9 cellular contexts compared by ENCODE assay signal in genomic region chr3:57006949-57007419, GRCh38. TPM values are rescaled to one million over a fixed set of nuclear protein-coding genes. Genes with fewer than 3 reads are reported as not detected.
DNase-seq lines count a peak whose midpoint lies in the region; ATAC-seq and TF ChIP-seq lines count a peak whose summit lies in the region.
"Had no signal": no experiment of that assay in that cellular context is flagged by ENCODE, and none has a peak within 500 bp of the region (broad histone marks: within the 10 kb centered on the region; RNA-seq: fewer than 3 reads in every experiment).

No MANE protein-coding gene starts in this region.

- DNase-seq in BJ (ENCODE audit: low read depth) (no peak), M059J (ENCODE audit: low read depth) (peak; percentile 53), epithelial cell of esophagus (ENCODE audit: low read depth) (peak; percentile 100), osteocyte (ENCODE audit: extremely low spot score, unreplicated experiment) (no peak), globus pallidus (ENCODE audit: low spot score) (no peak), DMS79 treated with DMSO at 0.1 percent for 48 hours (lab: John Stamatoyannopoulos, UW) (no peak)
- DNase-seq in activated effector memory CD4-positive, alpha-beta T cell treated with Interleukin-2 at 50 U/mL for 16 hours: no peak
- no peak for DNase-seq in effector memory CD8-positive, alpha-beta T cell

- H3K27me3 Mint-ChIP-seq in osteocyte (ENCODE audit: unreplicated experiment): no peaks in the 10 kb centered on the region
- peaks cover 36 to 48% of the 10 kb centered on the region in 2 donors for H3K27me3 Mint-ChIP-seq in effector memory CD8-positive, alpha-beta T cell

- H3K4me3 ChIP-seq in BJ (ENCODE audit: low read depth, low read length): no peak overlapping the region
- H3K4me3 ChIP-seq in epithelial cell of esophagus (ENCODE audit: low read length): no peak overlapping the region
- H3K4me3 ChIP-seq: SK-N-MC had no signal

- H3K36me3 Mint-ChIP-seq in osteocyte (ENCODE audit: unreplicated experiment): no peaks in the 10 kb centered on the region
- peaks cover 3% of the 10 kb centered on the region for H3K36me3 Mint-ChIP-seq in effector memory CD8-positive, alpha-beta T cell (ENCODE audit: insufficient read depth)

- ATAC-seq in effector memory CD8-positive, alpha-beta T cell (replicated peaks): no peak

- CTCF ChIA-PET in BJ (lab: Yijun Ruan, JAX): interaction anchor here (2.5 to 7.4 kb wide), 2 partner anchors 10 to 18 kb away, joined by 13 to 53 read pairs; no protein-coding TSS in a partner anchor

- H3K4me1 Mint-ChIP-seq in osteocyte (ENCODE audit: unreplicated experiment): peaks cover 25% of the 10 kb centered on the region
- peaks cover 0 to 5% of the 10 kb centered on the region in 2 donors for H3K4me1 Mint-ChIP-seq in effector memory CD8-positive, alpha-beta T cell (ENCODE audit: low read depth in 2 of 2)

- TF ChIP-seq CTCF in BJ (IDR thresholded peaks at IDR 0.05; ENCODE audit: insufficient read depth, low read depth, low read length) (peak; percentile 30; the same call in 1 of the 2 replicates), epithelial cell of esophagus (IDR thresholded peaks at IDR 0.05; ENCODE audit: insufficient read depth, low read depth, low read length, missing control alignments) (peak; percentile 62), osteocyte (IDR thresholded peaks at IDR 0.05) (peak; percentile 23)

- H3K27me3 ChIP-seq in BJ (ENCODE audit: control insufficient read depth, insufficient read depth, low read length): no peaks in the 10 kb centered on the region; the same call in 1 of the 2 replicates

- no peaks in the 10 kb centered on the region for H3K36me3 ChIP-seq in BJ (ENCODE audit: control insufficient read depth, insufficient read depth, low read length)

- H3K9me3 Mint-ChIP-seq in osteocyte (ENCODE audit: unreplicated experiment): no peaks in the 10 kb centered on the region
- no peaks in the 10 kb centered on the region for H3K9me3 Mint-ChIP-seq in effector memory CD8-positive, alpha-beta T cell

- no peak overlapping the region for H3K4me3 Mint-ChIP-seq in osteocyte (ENCODE audit: unreplicated experiment)
- H3K4me3 Mint-ChIP-seq in effector memory CD8-positive, alpha-beta T cell: no peak overlapping the region

- POLR2A ChIA-PET in BJ (lab: Charles Lee): no interaction called here

- peak overlapping the region; percentile 77 for H3K27ac Mint-ChIP-seq in osteocyte (ENCODE audit: unreplicated experiment)
- H3K27ac Mint-ChIP-seq in effector memory CD8-positive, alpha-beta T cell: no peak overlapping the region

RNA-seq across cellular contexts. Expression of gene SPATA12, which starts 53.5 kb away (rescaled TPM):
- polyA plus RNA-seq in BJ (2011; rRNA removed): not detected in 2 replicates
- polyA minus RNA-seq in BJ (2011; rRNA and poly(A)+ RNA removed): not detected in 2 replicates
- total RNA-seq in M059J (2014; rRNA removed; shearing (Covaris generic)): 0.07 TPM in 1 of 2 replicates, not detected in the other
- not detected in 2 replicates for total RNA-seq in osteocyte

Comparison
In these comparisons a context has a peak if more than half of its experiments do, and no peak if none do; other contexts are left out.
1. DNase-seq: peak in M059J (single experiment) and epithelial cell of esophagus (single experiment); none in BJ (single experiment), osteocyte (single experiment), activated effector memory CD4-positive, alpha-beta T cell treated with Interleukin-2 at 50 U/mL for 16 hours (single experiment), globus pallidus (single experiment), effector memory CD8-positive, alpha-beta T cell (0 of 3) and DMS79 treated with DMSO at 0.1 percent for 48 hours (single experiment).
2. Peak in every context shown above with its lines, with median percentiles within 50 percentile points of each other: CTCF ChIP-seq.